22 cellular contexts compared by ENCODE assay signal in genomic region chr17:14321980-14322776, GRCh38. TPM values are rescaled to one million over a fixed set of nuclear protein-coding genes. Genes with fewer than 3 reads are reported as not detected.
A peak's percentile ranks its signal among the peaks of the same experiment; 100 is the strongest.
DNase-seq lines count a peak whose midpoint lies in the region; ATAC-seq and TF ChIP-seq lines count a peak whose summit lies in the region.
"Had no signal": no experiment of that assay in that cellular context is flagged by ENCODE, and none has a peak within 500 bp of the region (broad histone marks: within the 10 kb centered on the region; RNA-seq: fewer than 3 reads in every experiment).

No MANE protein-coding gene starts in this region.

- H3K36me3 ChIP-seq in right lobe of liver, result no peaks in the 10 kb centered on the region
- H3K36me3 ChIP-seq: colonic mucosa, uterus had no signal

- peaks cover 6 to 11% of the 10 kb centered on the region in 2 donors for H3K36me3 Mint-ChIP-seq in activated naive CD4-positive, alpha-beta T cell treated with anti-CD3 and anti-CD28 coated beads, Interleukin-2, amount 50 U/mL, for 72 hours
- H3K36me3 Mint-ChIP-seq in activated T-cell treated with anti-CD3 and anti-CD28 coated beads, Interleukin-2, amount 50 U/mL, for 72 hours (ENCODE audit: insufficient read depth in 2 of 2), result peaks cover 2 to 5% of the 10 kb centered on the region in 2 donors

- no peaks in the 10 kb centered on the region for H3K27me3 Mint-ChIP-seq in activated T-cell treated with anti-CD3 and anti-CD28 coated beads, Interleukin-2, amount 50 U/mL, for 72 hours (ENCODE audit: low read depth)
- H3K27me3 Mint-ChIP-seq in stimulated activated naive CD8-positive, alpha-beta T cell treated with anti-CD3 and anti-CD28 coated beads, Interleukin-15, amount 100 ng/mL, for 72 hours, result no peaks in the 10 kb centered on the region
- H3K27me3 Mint-ChIP-seq: activated CD8-positive, alpha-beta memory T cell treated with anti-CD3 and anti-CD28 coated beads, Interleukin-2, amount 10 ng/mL, durations not matched to agents 7 days and 5 days had no signal

- peak overlapping the region in 1 of 2 donors; percentile 45 for H3K4me3 Mint-ChIP-seq in activated T-cell treated with anti-CD3 and anti-CD28 coated beads, Interleukin-2, amount 50 U/mL, for 72 hours
- H3K4me3 Mint-ChIP-seq in stimulated activated naive CD8-positive, alpha-beta T cell treated with anti-CD3 and anti-CD28 coated beads, Interleukin-15, amount 100 ng/mL, for 72 hours, result peak overlapping the region; percentile 10 to 30
- H3K4me3 Mint-ChIP-seq: activated CD8-positive, alpha-beta memory T cell treated with anti-CD3 and anti-CD28 coated beads, Interleukin-2, amount 10 ng/mL, durations not matched to agents 7 days and 5 days; activated naive CD4-positive, alpha-beta T cell treated with anti-CD3 and anti-CD28 coated beads for 36 hours had no signal

- 79% methylated on average over 7 of the region's 7 CpGs for WGBS in right lobe of liver (ENCODE audit: insufficient coverage, low coverage, low lambda C conversion rate, missing lambda C conversion rate)

- H3K9me3 ChIP-seq in right lobe of liver, result no peaks in the 10 kb centered on the region
- H3K9me3 ChIP-seq: body of pancreas, colonic mucosa, uterus had no signal

- H3K4me3 ChIP-seq in right lobe of liver, result no peak overlapping the region
- H3K4me3 ChIP-seq: body of pancreas, colonic mucosa, uterus had no signal

- peak overlapping the region in 2 of 3 donors; percentile 31 to 52 for H3K27ac ChIP-seq in right lobe of liver
- H3K27ac ChIP-seq: body of pancreas, colonic mucosa, uterus had no signal

- peaks cover 64% of the 10 kb centered on the region for H3K4me1 Mint-ChIP-seq in activated T-cell treated with anti-CD3 and anti-CD28 coated beads, Interleukin-2, amount 50 U/mL, for 72 hours (ENCODE audit: low read depth)
- H3K4me1 Mint-ChIP-seq in stimulated activated naive CD8-positive, alpha-beta T cell treated with anti-CD3 and anti-CD28 coated beads, Interleukin-15, amount 100 ng/mL, for 72 hours, result peaks cover 79% of the 10 kb centered on the region

- TF ChIP-seq POLR2A in right lobe of liver (IDR thresholded peaks at IDR 0.05), result no peak

- H3K27me3 ChIP-seq in right lobe of liver, result no peaks in the 10 kb centered on the region
- H3K27me3 ChIP-seq: body of pancreas, colonic mucosa, uterus had no signal

- TF ChIP-seq CTCF in right lobe of liver (IDR thresholded peaks at IDR 0.05), result no peak

- peaks cover 0 to 4% of the 10 kb centered on the region in 2 donors for H3K9me3 Mint-ChIP-seq in activated naive CD4-positive, alpha-beta T cell treated with anti-CD3 and anti-CD28 coated beads, Interleukin-2, amount 50 U/mL, for 72 hours
- H3K9me3 Mint-ChIP-seq in activated T-cell treated with anti-CD3 and anti-CD28 coated beads, Interleukin-2, amount 50 U/mL, for 72 hours, result no peaks in the 10 kb centered on the region
- H3K9me3 Mint-ChIP-seq in stimulated activated naive CD8-positive, alpha-beta T cell treated with anti-CD3 and anti-CD28 coated beads, Interleukin-15, amount 100 ng/mL, for 72 hours, result no peaks in the 10 kb centered on the region
- H3K9me3 Mint-ChIP-seq: activated naive CD4-positive, alpha-beta T cell treated with anti-CD3 and anti-CD28 coated beads for 36 hours had no signal

- peak overlapping the region in 1 of 2 donors; percentile 21 for H3K27ac Mint-ChIP-seq in activated naive CD4-positive, alpha-beta T cell treated with anti-CD3 and anti-CD28 coated beads, Interleukin-2, amount 50 U/mL, for 72 hours
- H3K27ac Mint-ChIP-seq in activated T-cell treated with anti-CD3 and anti-CD28 coated beads, Interleukin-2, amount 50 U/mL, for 72 hours, result peak overlapping the region; percentile 55
- H3K27ac Mint-ChIP-seq in stimulated activated naive CD8-positive, alpha-beta T cell treated with anti-CD3 and anti-CD28 coated beads, Interleukin-15, amount 100 ng/mL, for 72 hours, result peak overlapping the region in 1 of 2 donors; percentile 19

- peak; percentile 30 to 60 for ATAC-seq in activated naive CD4-positive, alpha-beta T cell treated with anti-CD3 and anti-CD28 coated beads, Interleukin-2, amount 50 U/mL, for 72 hours
- no peak for ATAC-seq in activated T-cell treated with anti-CD3 and anti-CD28 coated beads, Interleukin-2, amount 50 U/mL, for 72 hours (replicated peaks in 1 of 2)
- no peak for ATAC-seq in right lobe of liver
- ATAC-seq in stimulated activated naive CD8-positive, alpha-beta T cell treated with anti-CD3 and anti-CD28 coated beads, Interleukin-15, amount 100 ng/mL, for 72 hours, result no peak
- ATAC-seq: body of pancreas, left colon, Right ventricle myocardium inferior had no signal

- peaks cover 0 to 74% (median 25%) of the 10 kb centered on the region in 4 donors for H3K4me1 ChIP-seq in right lobe of liver
- H3K4me1 ChIP-seq: body of pancreas, colonic mucosa, uterus had no signal

- intact Hi-C loops in right lobe of liver (cut with DNase I), result no loop called here

- DNase-seq in activated naive CD4-positive, alpha-beta T cell treated with anti-CD3 and anti-CD28 coated beads, Interleukin-2, amount 50 U/mL, for 72 hours (ENCODE audit: low spot score in 2 of 2), result no peak
- no peak for DNase-seq in activated naive CD4-positive, alpha-beta T cell treated with Interleukin-2 at 50 U/mL for 16 hours
- DNase-seq in activated T-cell treated with anti-CD3 and anti-CD28 coated beads, Interleukin-2, amount 50 U/mL, for 72 hours, result no peak
- no peak for DNase-seq in right lobe of liver
- no peak for DNase-seq in stimulated activated naive CD8-positive, alpha-beta T cell treated with anti-CD3 and anti-CD28 coated beads, Interleukin-15, amount 100 ng/mL, for 72 hours
- DNase-seq in NOMO-1 treated with DMSO at 0.1 percent for 48 hours (lab: John Stamatoyannopoulos, UW; ENCODE audit: unreplicated experiment), result no peak
- DNase-seq in D341Med (ENCODE audit: low spot score), result no peak
- DNase-seq in stimulated activated CD4-positive, alpha-beta T cell treated with anti-CD3 and anti-CD28 coated beads, Interleukin-4, amount 100 ng/mL, for 24 hours, result no peak
- DNase-seq: activated CD8-positive, alpha-beta memory T cell treated with anti-CD3 and anti-CD28 coated beads, Interleukin-2, amount 10 ng/mL, durations not matched to agents 7 days and 5 days; activated naive CD4-positive, alpha-beta T cell treated with anti-CD3 and anti-CD28 coated beads for 36 hours; body of pancreas; colonic mucosa; foreskin melanocyte; GDM1; left colon; NCI-H1092; NCI-H2081; NCI-H524 treated with DMSO at 0.1 percent for 48 hours; stimulated activated CD4-positive, alpha-beta T cell treated with anti-CD3 and anti-CD28 coated beads, Interleukin-2, amount 100 ng/mL, for 48 hours; substantia nigra; uterus had no signal

RNA-seq across cellular contexts. Expression of gene HS3ST3B1, which starts 21.3 kb away (rescaled TPM):
- total RNA-seq in activated naive CD4-positive, alpha-beta T cell treated with anti-CD3 and anti-CD28 coated beads, Interleukin-2, amount 50 U/mL, for 72 hours, result 1 to 10 TPM; 5.0 to 6.5 TPM
- total RNA-seq in activated T-cell treated with anti-CD3 and anti-CD28 coated beads, Interleukin-2, amount 50 U/mL, for 72 hours, result 10 to 100 TPM; 10.8 to 17.1 TPM
- total RNA-seq in right lobe of liver, result 10 to 100 TPM; 22.5 to 36.6 (median 28.2) TPM

Comparison
In these comparisons a context has a peak if more than half of its experiments do, and no peak if none do; other contexts are left out.
1. ATAC-seq: peak in activated naive CD4-positive, alpha-beta T cell treated with anti-CD3 and anti-CD28 coated beads, Interleukin-2, amount 50 U/mL, for 72 hours (2 of 2); none in activated T-cell treated with anti-CD3 and anti-CD28 coated beads, Interleukin-2, amount 50 U/mL, for 72 hours (0 of 2), right lobe of liver (0 of 4) and stimulated activated naive CD8-positive, alpha-beta T cell treated with anti-CD3 and anti-CD28 coated beads, Interleukin-15, amount 100 ng/mL, for 72 hours (single experiment).